Comparison of ENCODE assay signal across 8 cellular contexts in genomic region chr1:155206891-155207577, GRCh38. TPM values are rescaled to one million over a fixed set of nuclear protein-coding genes. Genes with fewer than 3 reads are reported as not detected.
A peak's percentile ranks its signal among the peaks of the same experiment; 100 is the strongest.
DNase-seq lines count a peak whose midpoint lies in the region; ATAC-seq and TF ChIP-seq lines count a peak whose summit lies in the region.

No MANE protein-coding gene starts in this region.

- H3K9ac ChIP-seq in OCI-LY1 (ENCODE audit: low read length) (peak overlapping the region; percentile 27; the same call in 1 of the 2 replicates), mucosa of rectum (ENCODE audit: low read depth in 1 of 2, low read length in 2 of 2) (peak overlapping the region; percentile 41 to 47)

- no peaks in the 10 kb centered on the region for H3K36me3 ChIP-seq in OCI-LY1 (ENCODE audit: insufficient read depth, low read length)
- no peaks in the 10 kb centered on the region for H3K36me3 ChIP-seq in mucosa of rectum (ENCODE audit: control insufficient read depth in 2 of 2, insufficient read depth in 2 of 2, low read length in 2 of 2)

- H3K4me3 Mint-ChIP-seq in Calu3 (ENCODE audit: low read depth, unreplicated experiment) = peak overlapping the region; percentile 19

- no peak overlapping the region for H2AFZ ChIP-seq in OCI-LY1 (ENCODE audit: low read length)

- peak overlapping the region; percentile 44; the same call in 1 of the 2 replicates for H3K4me2 ChIP-seq in OCI-LY1 (ENCODE audit: low read length)

- H3K27ac ChIP-seq in OCI-LY1 (ENCODE audit: low read depth, low read length, poor library complexity, severe bottlenecking) (peak overlapping the region; percentile 24), epithelial cell of prostate (peak overlapping the region; percentile 76), mucosa of rectum (ENCODE audit: low read depth in 2 of 2, low read length in 2 of 2) (peak overlapping the region; percentile 97)

- H3K9me2 ChIP-seq in OCI-LY1 (ENCODE audit: low read depth, low read length) = no peaks in the 10 kb centered on the region

- DNase-seq in Calu3 (peak; percentile 95), epithelial cell of prostate (ENCODE audit: low read depth, low spot score) (no peak)
- peak; percentile 97 for DNase-seq in activated CD8-positive, alpha-beta memory T cell treated with anti-CD3 and anti-CD28 coated beads, Interleukin-2, amount 50 U/mL, for 48 hours
- DNase-seq in stimulated activated CD8-positive, alpha-beta memory T cell treated with anti-CD3 and anti-CD28 coated beads, Interleukin-4, amount 100 ng/mL, for 24 hours (ENCODE audit: low read depth) = peak; percentile 87

- H3K27me3 Mint-ChIP-seq in Calu3 (ENCODE audit: unreplicated experiment) = no peaks in the 10 kb centered on the region

- H4K20me1 ChIP-seq in OCI-LY1 (ENCODE audit: insufficient read depth, low read length) = no peaks in the 10 kb centered on the region

- peaks cover 31% of the 10 kb centered on the region for H3K4me1 ChIP-seq in OCI-LY1 (ENCODE audit: insufficient read depth, low read length, severe bottlenecking)
- H3K4me1 ChIP-seq in mucosa of rectum (ENCODE audit: control insufficient read depth in 2 of 2, insufficient read depth in 2 of 2, low read length in 2 of 2) = peaks cover 21 to 25% of the 10 kb centered on the region in 2 donors

- no peak for TF ChIP-seq EP300 in Ishikawa (IDR thresholded peaks at IDR 0.05; ENCODE audit: borderline replicate concordance)

- no peaks in the 10 kb centered on the region for H3K79me2 ChIP-seq in OCI-LY1 (ENCODE audit: insufficient read depth, low read length)

- intact Hi-C loops in Calu3 (cut with micrococcal nuclease; ENCODE audit: unreplicated experiment) = loop anchor here (1.0 kb wide), 1 partner anchor 19 kb away; no protein-coding TSS in a partner anchor

- H3K9me3 ChIP-seq in OCI-LY1 (ENCODE audit: low read length) = no peaks in the 10 kb centered on the region
- no peaks in the 10 kb centered on the region for H3K9me3 ChIP-seq in mucosa of rectum (ENCODE audit: control insufficient read depth in 2 of 2, low read length in 2 of 2)

- CTCF ChIA-PET in Calu3 (lab: Charles Lee) = interaction anchor here (0.5 to 2.7 kb wide), 15 partner anchors 13 to 117 kb away, joined by 3 to 23 read pairs (median 4); partner anchors contain the start of genes ENTREP3, KRTCAP2 and SCAMP3

- TF ChIP-seq CTCF in Calu3 (IDR thresholded peaks at IDR 0.05; ENCODE audit: unreplicated experiment) = peak; percentile 89
- peak; percentile 86 for TF ChIP-seq CTCF in OCI-LY1 (IDR thresholded peaks at IDR 0.05; ENCODE audit: low read length)

- H3K4me1 Mint-ChIP-seq in Calu3 (ENCODE audit: low read depth, unreplicated experiment) = peaks cover 30% of the 10 kb centered on the region

- H3K9me3 Mint-ChIP-seq in Calu3 (ENCODE audit: low read depth, unreplicated experiment) = no peaks in the 10 kb centered on the region

- H3K27me3 ChIP-seq in OCI-LY1 (ENCODE audit: insufficient read depth, low read length) = no peaks in the 10 kb centered on the region
- H3K27me3 ChIP-seq in mucosa of rectum (ENCODE audit: control insufficient read depth in 2 of 2, insufficient read depth in 2 of 2, low read length in 2 of 2) = no peaks in the 10 kb centered on the region

- H3K4me3 ChIP-seq in OCI-LY1 (ENCODE audit: low read depth, low read length, poor library complexity, severe bottlenecking) (no peak overlapping the region), mucosa of rectum (ENCODE audit: low read length in 2 of 2) (peak overlapping the region; percentile 47 to 61)

- H3K27ac Mint-ChIP-seq in Calu3 (ENCODE audit: unreplicated experiment) = peak overlapping the region; percentile 21

- TF ChIP-seq RAD21 in Ishikawa (IDR thresholded peaks at IDR 0.05; ENCODE audit: low read depth) = peak; percentile 75

- no peak for ATAC-seq in GM18517 (IDR thresholded peaks at IDR 0.05; ENCODE audit: unreplicated experiment)

- H3K36me3 Mint-ChIP-seq in Calu3 (ENCODE audit: insufficient read depth, unreplicated experiment) = peaks cover 25% of the 10 kb centered on the region

- BruUV-seq in Calu3 (replicated peaks; lab: Mats Ljungman, UMichigan) = no TSS peak

- H3F3A ChIP-seq in OCI-LY1 (ENCODE audit: insufficient read depth, low read length) = peaks cover 4% of the 10 kb centered on the region; the same call in 1 of the 2 replicates

TF ChIP-seq in Ishikawa, 13 proteins besides CTCF, POLR2A, EP300 and RAD21:
- no peak for TF ChIP-seq ZBTB7A (IDR thresholded peaks at IDR 0.05; ENCODE audit: low read depth)
- TF ChIP-seq CREB1 (IDR thresholded peaks at IDR 0.05; ENCODE audit: low read depth) = no peak
- no peak for TF ChIP-seq FOXM1 (IDR thresholded peaks at IDR 0.05; ENCODE audit: borderline replicate concordance, low read depth)
- TF ChIP-seq YY1 (IDR thresholded peaks at IDR 0.05; ENCODE audit: low read depth) = 0 out of 2 replicates have a peak, but pooled peaks have one; percentile 24
- no peak for TF ChIP-seq USF1 (IDR thresholded peaks at IDR 0.05)
- TF ChIP-seq TCF12 (IDR thresholded peaks at IDR 0.05; ENCODE audit: low read depth) = no peak
- no peak for TF ChIP-seq REST (IDR thresholded peaks at IDR 0.05; ENCODE audit: low read depth)
- TF ChIP-seq CEBPB (IDR thresholded peaks at IDR 0.05) = no peak

RNA-seq across cellular contexts. Expression of gene THBS3, which starts 0.7 kb away (rescaled TPM):
- 36.8 and 41.9 TPM in 2 replicates for total RNA-seq in Calu3 (2022)

RNA-seq across cellular contexts. Expression of gene MTX1, which starts 1.5 kb away (rescaled TPM):
- 58.9 and 60.0 TPM in 2 replicates for total RNA-seq in Calu3 (2022)

RNA-seq across cellular contexts. Expression of gene TRIM46, which starts 33.4 kb away (rescaled TPM):
- total RNA-seq in Calu3 (2022) = 1.1 and 1.8 TPM in 2 replicates

RNA-seq across cellular contexts. Expression of gene KRTCAP2, which starts 33.9 kb away (rescaled TPM):
- total RNA-seq in Calu3 (2022) = 236 TPM in 2 replicates

RNA-seq across cellular contexts. Expression of gene ENTREP3, which starts 48.2 kb away (rescaled TPM):
- 25.2 and 25.9 TPM in 2 replicates for total RNA-seq in Calu3 (2022)

Comparison
In these comparisons a context has a peak if more than half of its experiments do, and no peak if none do; other contexts are left out.
1. H3K27ac ChIP-seq: peak in every context shown above with its lines; median percentile 97 in mucosa of rectum; 76 in epithelial cell of prostate; 24 in OCI-LY1.